ENCODE assay signal across 21 cellular contexts in genomic region chr13:62837895-62838294, GRCh38.
DNase-seq lines count a peak whose midpoint lies in the region; ATAC-seq, FAIRE-seq and TF ChIP-seq lines count a peak whose summit lies in the region.
"Had no signal": no experiment of that assay in that cellular context is flagged by ENCODE, and none has a peak within 500 bp of the region (broad histone marks: within the 10 kb centered on the region; RNA-seq: fewer than 3 reads in every experiment).

No MANE protein-coding gene starts in this region.

- H3K4me3 ChIP-seq in foreskin fibroblast (ENCODE audit: low read depth in 1 of 2, low read length in 2 of 2), result no peak overlapping the region

- DNase-seq in H54 (ENCODE audit: insufficient read length, low spot score) (peak; percentile 0), RWPE1 (ENCODE audit: low spot score) (peak; percentile 2), dedifferentiated amniotic fluid mesenchymal stem cell (ENCODE audit: extremely low spot score) (peak; percentile 55), foreskin fibroblast (peak; percentile 66 to 81), sciatic nerve (ENCODE audit: low spot score) (no peak), NCI-H2196 (lab: John Stamatoyannopoulos, UW; ENCODE audit: unreplicated experiment) (no peak)
- DNase-seq in activated naive CD8-positive, alpha-beta T cell treated with anti-CD3 and anti-CD28 coated beads for 36 hours, result no peak
- DNase-seq in stimulated activated CD4-positive, alpha-beta T cell treated with anti-CD3 and anti-CD28 coated beads, Interleukin-1b, Interleukin-23, amount 100 ng/mL, for 48 hours, result no peak
- DNase-seq: BE2C; CD8-positive, alpha-beta T cell; HFFc6; MM.1S; NCI-H1105 treated with DMSO at 0.1 percent for 48 hours; NCI-H2029 treated with DMSO at 0.1 percent for 48 hours; NCI-H2227 treated with DMSO at 0.1 percent for 48 hours; NCI-H526 had no signal

- H3K9me3 Mint-ChIP-seq in activated naive CD8-positive, alpha-beta T cell treated with anti-CD3 and anti-CD28 coated beads for 36 hours, result peaks cover 2% of the 10 kb centered on the region

- H3K36me3 Mint-ChIP-seq in activated naive CD8-positive, alpha-beta T cell treated with anti-CD3 and anti-CD28 coated beads for 36 hours, result no peaks in the 10 kb centered on the region
- H3K36me3 Mint-ChIP-seq: CD8-positive, alpha-beta T cell had no signal

- H3K4me3 Mint-ChIP-seq in activated naive CD8-positive, alpha-beta T cell treated with anti-CD3 and anti-CD28 coated beads for 36 hours, result no peak overlapping the region
- H3K4me3 Mint-ChIP-seq: CD8-positive, alpha-beta T cell; HFFc6 had no signal

- TF ChIP-seq CTCF in RWPE1 (conservative IDR thresholded peaks at IDR 0.05; ENCODE audit: low read depth) (no peak), foreskin fibroblast (IDR thresholded peaks at IDR 0.05; ENCODE audit: low read depth, low read length) (no peak)

- H3K4me1 Mint-ChIP-seq in activated naive CD8-positive, alpha-beta T cell treated with anti-CD3 and anti-CD28 coated beads for 36 hours, result no peaks in the 10 kb centered on the region

- no peak overlapping the region for H3K27ac ChIP-seq in RWPE1
- H3K27ac ChIP-seq: HL-60, KMS-11 had no signal

- TF ChIP-seq POLR2A in H54 (IDR thresholded peaks at IDR 0.05; ENCODE audit: low read depth, low read length), result no peak

- ATAC-seq in sciatic nerve, result no peak
- ATAC-seq: CD8-positive, alpha-beta T cell; Right ventricle myocardium inferior had no signal

- FAIRE-seq in H54 (lab: Jason Lieb, UNC), result peak; percentile 41
- FAIRE-seq: D721Med, H1 had no signal

- POLR2A ChIA-PET in RWPE1 (lab: Yijun Ruan, JAX; ENCODE audit: low non-redundant PET), result no interaction called here

- CTCF ChIA-PET in RWPE1 (lab: Yijun Ruan, JAX), result interaction anchor here (0.6 kb wide), 1 partner anchor 718 kb away, joined by 3 read pairs; no protein-coding TSS in a partner anchor

- H3K27ac Mint-ChIP-seq in activated naive CD8-positive, alpha-beta T cell treated with anti-CD3 and anti-CD28 coated beads for 36 hours, result no peak overlapping the region
- H3K27ac Mint-ChIP-seq: CD8-positive, alpha-beta T cell; HFFc6 had no signal

- intact Hi-C loops in sciatic nerve (cut with DNase I), result no loop called here

- no peaks in the 10 kb centered on the region for H3K27me3 Mint-ChIP-seq in activated naive CD8-positive, alpha-beta T cell treated with anti-CD3 and anti-CD28 coated beads for 36 hours

Comparison
In these comparisons a context has a peak if more than half of its experiments do, and no peak if none do; other contexts are left out.
1. DNase-seq: peak in H54 (single experiment), RWPE1 (single experiment), dedifferentiated amniotic fluid mesenchymal stem cell (single experiment) and foreskin fibroblast (2 of 2); none in sciatic nerve (single experiment), activated naive CD8-positive, alpha-beta T cell treated with anti-CD3 and anti-CD28 coated beads for 36 hours (single experiment), stimulated activated CD4-positive, alpha-beta T cell treated with anti-CD3 and anti-CD28 coated beads, Interleukin-1b, Interleukin-23, amount 100 ng/mL, for 48 hours (single experiment) and NCI-H2196 (single experiment).